23 cellular contexts compared by ENCODE assay signal in the genomic region with DNA sequence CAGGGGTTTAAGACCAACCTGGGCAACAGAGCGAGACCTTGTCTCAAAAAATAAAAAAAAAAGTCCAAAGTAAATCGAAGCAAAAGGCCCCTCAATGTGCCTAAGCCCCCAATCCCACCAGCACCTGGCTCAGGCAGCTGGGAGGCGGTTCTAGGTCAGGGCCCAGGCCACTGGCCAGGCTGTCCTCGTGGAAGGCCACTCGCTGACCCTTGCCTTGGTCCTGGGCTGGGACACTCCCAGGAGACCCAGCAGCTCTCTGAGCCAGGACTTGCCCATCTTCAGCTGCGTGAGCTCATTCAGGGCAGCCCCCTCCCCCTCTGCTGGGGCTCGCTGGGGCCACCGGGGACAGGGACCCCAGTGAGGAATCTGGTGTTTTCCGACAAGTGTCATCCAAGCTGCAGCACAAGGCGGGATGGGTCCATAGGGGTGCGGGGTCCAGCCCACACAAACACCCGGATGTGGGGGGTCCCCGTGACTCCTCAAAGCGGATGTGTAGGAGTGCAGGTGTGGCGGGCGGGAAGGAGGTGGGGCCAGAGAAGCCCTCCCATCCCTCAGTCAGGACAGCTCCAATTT. TPM values are rescaled to one million over a fixed set of nuclear protein-coding genes. Genes with fewer than 3 reads are reported as not detected.
"Had no signal": no experiment of that assay in that cellular context is flagged by ENCODE, and none has a peak within 500 bp of the region (broad histone marks: within the 10 kb centered on the region; RNA-seq: fewer than 3 reads in every experiment).

No MANE protein-coding gene starts in this region.

- H3K9me3 ChIP-seq: esophagus squamous epithelium, heart right ventricle, left ventricle myocardium inferior, lower lobe of right lung, ovary, sigmoid colon, thoracic aorta, tibial nerve, upper lobe of left lung had no signal

- H3K27ac ChIP-seq: esophagus squamous epithelium, heart right ventricle, left ventricle myocardium inferior, lower lobe of right lung, ovary, sigmoid colon, thoracic aorta, tibial nerve had no signal

- H3K27me3 ChIP-seq: esophagus squamous epithelium, heart right ventricle, ovary, sigmoid colon, tibial nerve, upper lobe of left lung had no signal

- H3K4me3 ChIP-seq: esophagus squamous epithelium, heart right ventricle, left ventricle myocardium inferior, lower lobe of right lung, ovary, sigmoid colon, thoracic aorta, tibial nerve, upper lobe of left lung had no signal

- DNase-seq: cortex of kidney; effector memory CD8-positive, alpha-beta T cell; erythroblast; esophagus squamous epithelium; foreskin melanocyte; glutamatergic neuron; hippocampal formation; left cardiac atrium; left ventricle myocardium inferior; lower lobe of right lung; naive thymus-derived CD8-positive, alpha-beta T cell; occipital lobe; ovary; sigmoid colon; stimulated activated CD4-positive, alpha-beta T cell treated with anti-CD3 and anti-CD28 coated beads, Interleukin-4, amount 100 ng/mL, for 4 hours; stimulated activated naive CD8-positive, alpha-beta T cell treated with anti-CD3 and anti-CD28 coated beads, Interleukin-15, Interleukin-2, amounts not matched to agents 100 U/mL and 50 U/mL, for 24 hours had no signal

- ATAC-seq: effector memory CD8-positive, alpha-beta T cell; heart right ventricle; left cardiac atrium; lower lobe of right lung; naive thymus-derived CD8-positive, alpha-beta T cell; stimulated activated memory B cell treated with anti-CD40 and anti-IgM and Interleukin-4, amounts not matched to agents 10 μg/mL and 1 μg/mL and 100 μg/mL, for 72 hours; stimulated activated naive CD8-positive, alpha-beta T cell treated with anti-CD3 and anti-CD28 coated beads, Interleukin-15, Interleukin-2, amounts not matched to agents 100 U/mL and 50 U/mL, for 24 hours had no signal

- H3K36me3 ChIP-seq: left ventricle myocardium inferior, lower lobe of right lung, ovary, sigmoid colon, thoracic aorta, tibial nerve had no signal

RNA-seq across cellular contexts. Expression of a gene that starts 29.1 kb away (rescaled TPM):
- total RNA-seq: myocyte had no signal

RNA-seq across cellular contexts. Expression of a gene that starts 59.5 kb away (rescaled TPM):
- total RNA-seq: kidney epithelial cell, myocyte, occipital lobe had no signal
